Comparison of ENCODE assay signal across 8 cellular contexts in the genomic region with DNA sequence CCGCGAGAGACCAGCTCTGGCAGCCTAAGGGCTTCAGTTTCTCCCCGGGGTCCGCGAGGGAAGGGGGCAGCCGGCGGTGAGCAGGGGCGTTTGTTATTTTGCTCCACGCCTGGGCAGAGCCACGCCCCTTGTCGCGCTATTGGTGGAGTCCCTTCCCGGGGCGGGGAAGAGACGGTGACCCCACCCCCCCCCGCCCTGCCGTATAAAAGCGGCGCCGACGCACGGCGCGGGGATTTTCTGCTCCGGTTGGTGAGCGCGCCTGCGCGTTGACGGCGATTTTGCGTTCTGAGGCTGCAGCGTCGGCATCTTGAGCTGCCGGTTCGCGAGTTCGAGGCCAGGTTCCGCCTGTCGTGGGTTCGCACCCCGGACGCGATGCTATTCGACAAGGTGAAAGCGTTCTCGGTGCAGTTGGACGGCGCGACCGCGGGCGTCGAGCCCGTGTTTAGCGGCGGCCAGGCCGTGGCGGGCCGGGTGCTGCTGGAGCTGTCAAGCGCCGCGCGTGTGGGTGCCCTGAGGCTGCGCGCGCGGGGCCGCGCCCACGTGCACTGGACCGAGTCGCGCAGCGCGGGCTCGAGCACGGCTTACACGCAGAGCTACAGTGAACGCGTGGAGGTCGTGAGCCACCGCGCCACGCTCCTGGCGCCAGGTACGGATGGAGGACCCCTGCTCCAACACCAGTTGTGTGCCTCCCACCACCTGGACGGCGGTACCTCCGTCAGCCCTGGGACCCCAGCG. TPM values are rescaled to one million over a fixed set of nuclear protein-coding genes. Genes with fewer than 3 reads are reported as not detected.
DNase-seq lines count a peak whose midpoint lies in the region; ATAC-seq, FAIRE-seq and TF ChIP-seq lines count a peak whose summit lies in the region.

A gene (plus strand): TSS at position 232 of the 735 bp plus-strand sequence. CDS start 141 bp downstream, at position 373.

- no peaks in the 10 kb centered on the region for H3K27me3 ChIP-seq in small intestine (ENCODE audit: control insufficient read depth in 2 of 2, insufficient read depth in 2 of 2, low read length in 2 of 2)

- TF ChIP-seq CTCF in C4-2B (conservative IDR thresholded peaks at IDR 0.05) (no peak), cardiac fibroblast (IDR thresholded peaks at IDR 0.05; ENCODE audit: low read depth, low read length) (no peak)

- TF ChIP-seq POLR2A in GM18505 (IDR thresholded peaks at IDR 0.05; ENCODE audit: borderline replicate concordance, extremely low read depth, insufficient read depth, insufficient read length) = no peak

- peak within 1 kb of the TSS; percentile 81 to 99 (median 96) for H3K27ac Mint-ChIP-seq in immature natural killer cell

- H3K9me3 ChIP-seq in small intestine (ENCODE audit: control insufficient read depth, low read depth) = no peaks in the 10 kb centered on the region

- peaks cover 1 to 13% (median 4%) of the 10 kb centered on the region in 3 donors for H3K36me3 Mint-ChIP-seq in immature natural killer cell

- H3K9me3 Mint-ChIP-seq in immature natural killer cell = no peaks in the 10 kb centered on the region

- DNase-seq in NCI-H1694 (lab: John Stamatoyannopoulos, UW) (peak; percentile 85), cardiac fibroblast (ENCODE audit: low read depth in 2 of 2) (peak; percentile 93 to 95), immature natural killer cell (peak; percentile 81 to 88 (median 88)), small intestine (peak; percentile 90)
- peak; percentile 79 for DNase-seq in activated CD4-positive, CD25-positive, alpha-beta regulatory T cell treated with anti-CD3 and anti-CD28 coated beads, Interleukin-2, amount 50 U/mL, for 16 hours (ENCODE audit: low read depth, low spot score)

- H3K4me3 Mint-ChIP-seq in immature natural killer cell = peak within 1 kb of the TSS; percentile 89 to 91 (median 90)

- H3K4me1 ChIP-seq in small intestine (ENCODE audit: control insufficient read depth in 2 of 2, insufficient read depth in 1 of 2, low read depth in 1 of 2, low read length in 1 of 2) = no peaks in the 10 kb centered on the region

- H3K4me3 ChIP-seq in cardiac fibroblast (replicated peaks in 1 of 2; ENCODE audit: low read depth in 2 of 2, low read length in 2 of 2) = peak within 1 kb of the TSS; percentile 51 to 59
- H3K4me3 ChIP-seq in small intestine (ENCODE audit: low read depth in 1 of 2, low read length in 2 of 2) = peak within 1 kb of the TSS; percentile 29 to 41

- H3K36me3 ChIP-seq in small intestine (ENCODE audit: control insufficient read depth in 2 of 2, insufficient read depth in 2 of 2, low read length in 2 of 2) = peaks cover 2 to 14% of the 10 kb centered on the region in 2 donors

- FAIRE-seq in small intestine (lab: Jason Lieb, UNC) = no peak

- peak; percentile 57 for ATAC-seq in GM21737 (IDR thresholded peaks at IDR 0.05; ENCODE audit: unreplicated experiment)
- no peak for ATAC-seq in GM18505 (IDR thresholded peaks at IDR 0.05; ENCODE audit: unreplicated experiment)

- peaks cover 22 to 25% of the 10 kb centered on the region in 2 donors for H3K4me1 Mint-ChIP-seq in immature natural killer cell

- 18 to 25% (median 24%) methylated on average over 74 to 91 of the region's 91 CpGs for WGBS in small intestine, 3 donors

- H3K27me3 Mint-ChIP-seq in immature natural killer cell (ENCODE audit: low read depth in 3 of 3) = peaks cover 5 to 20% (median 9%) of the 10 kb centered on the region in 3 donors

- peak within 1 kb of the TSS; percentile 44 for H3K27ac ChIP-seq in C4-2B
- H3K27ac ChIP-seq in small intestine (ENCODE audit: low read depth in 1 of 2, low read length in 1 of 2) = peak within 1 kb of the TSS; percentile 45 to 88

RNA-seq across cellular contexts. Expression of the gene that starts here (rescaled TPM):
- 10 to 100 TPM; 31.4 to 39.2 (median 38.6) TPM for polyA plus RNA-seq in immature natural killer cell
- 10 to 100 TPM; 25.8 to 31.5 (median 31.1) TPM for polyA plus RNA-seq in small intestine
